ENCODE assay signal across 7 cellular contexts in the genomic region with DNA sequence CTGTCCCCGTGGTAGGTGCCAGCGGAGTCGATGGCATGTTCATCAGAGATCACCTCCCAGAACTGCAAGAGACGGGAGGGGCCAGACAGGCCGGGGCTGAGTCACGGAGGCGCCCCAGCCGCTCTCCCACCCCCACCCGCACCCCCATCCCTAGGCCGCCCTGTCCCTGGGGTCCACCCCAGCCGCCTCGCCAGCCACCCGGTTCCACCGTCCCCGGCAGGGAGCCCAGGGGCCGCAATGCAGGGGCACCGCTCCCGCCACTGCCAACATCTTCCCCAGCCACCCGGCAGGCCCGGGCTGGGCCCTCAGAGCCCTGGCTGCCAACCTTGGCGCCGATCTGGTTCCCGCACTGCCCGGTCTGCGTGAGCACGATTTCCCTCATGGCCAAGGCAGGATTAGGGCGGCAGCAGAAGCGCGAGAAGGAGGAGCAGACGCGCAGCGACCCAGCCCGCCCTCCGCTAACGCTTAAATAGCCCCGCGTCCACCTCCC. TPM values are rescaled to one million over a fixed set of nuclear protein-coding genes. Genes with fewer than 3 reads are reported as not detected.
"Had no signal": no experiment of that assay in that cellular context is flagged by ENCODE, and none has a peak within 500 bp of the region (broad histone marks: within the 10 kb centered on the region; RNA-seq: fewer than 3 reads in every experiment).

A gene (minus strand): TSS at position 440 of the 490 bp plus-strand sequence. CDS start 58 bp downstream, at position 382.

RNA-seq across cellular contexts. Expression of the gene that starts here (rescaled TPM):
- total RNA-seq: OCI-LY7, PC-3, PC-9, Peyer's patch, Right ventricle myocardium superior, RPMI7951, SJCRH30 had no signal
